14 cellular contexts compared by ENCODE assay signal in the genomic region with DNA sequence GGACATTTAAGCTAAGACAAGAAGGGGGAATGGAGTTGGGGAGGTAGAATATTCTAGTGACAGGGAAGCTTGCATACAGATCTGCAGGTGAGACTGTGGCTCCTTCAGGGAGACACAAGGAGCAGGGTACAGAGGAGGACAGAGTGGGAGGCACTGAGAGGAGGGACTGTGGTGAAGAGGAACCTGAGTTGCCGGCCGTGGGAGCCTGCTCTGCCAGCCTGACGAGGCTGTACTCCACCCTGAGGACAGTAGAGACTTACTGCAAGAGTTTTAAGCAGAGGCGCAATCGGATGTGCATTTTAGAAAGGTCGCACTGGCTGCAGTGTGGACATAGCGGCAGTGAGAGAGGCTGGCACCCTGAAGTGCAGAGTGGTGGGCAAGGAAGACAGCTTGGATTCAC.
A peak's percentile ranks its signal among the peaks of the same experiment; 100 is the strongest.
DNase-seq lines count a peak whose midpoint lies in the region; ATAC-seq and TF ChIP-seq lines count a peak whose summit lies in the region.
"Had no signal": no experiment of that assay in that cellular context is flagged by ENCODE, and none has a peak within 500 bp of the region (broad histone marks: within the 10 kb centered on the region; RNA-seq: fewer than 3 reads in every experiment).

No MANE protein-coding gene starts in this region.

- no peaks in the 10 kb centered on the region for H3K9me3 Mint-ChIP-seq in stimulated activated memory B cell treated with anti-CD40 and anti-IgM and Interleukin-4, amounts not matched to agents 10 μg/mL and 1 μg/mL and 100 μg/mL, for 72 hours
- H3K9me3 Mint-ChIP-seq: CD4-positive, alpha-beta memory T cell; GM23338; IgD-negative memory B cell had no signal

- dilution Hi-C loops in IMR-90 (cut with HindIII; ENCODE audit: low sequenced_read_pairs, unreplicated experiment) = no loop called here

- BruUV-seq in IMR-90 (replicated peaks; lab: Mats Ljungman, UMichigan) = no TSS peak

- H3K36me3 Mint-ChIP-seq in stimulated activated memory B cell treated with anti-CD40 and anti-IgM and Interleukin-4, amounts not matched to agents 10 μg/mL and 1 μg/mL and 100 μg/mL, for 72 hours = no peaks in the 10 kb centered on the region
- H3K36me3 Mint-ChIP-seq: CD4-positive, alpha-beta memory T cell; IgD-negative memory B cell had no signal

- peak overlapping the region; percentile 49; the same call in 2 of the 3 replicates for H2BK15ac ChIP-seq in IMR-90 (ENCODE audit: low read depth, low read length)

- H3K79me1 ChIP-seq in IMR-90 (ENCODE audit: low read depth in 1 of 2, low read length in 2 of 2) = peaks cover 20 to 45% of the 10 kb centered on the region in 2 experiments

- no peak overlapping the region for H3K56ac ChIP-seq in IMR-90 (ENCODE audit: extremely low read depth, insufficient read depth, low read length)

- H2AK9ac ChIP-seq in IMR-90 (replicated peaks; ENCODE audit: low read depth, low read length, poor library complexity) = no peak overlapping the region

- peak overlapping the region; percentile 34 for H3K14ac ChIP-seq in IMR-90 (replicated peaks; ENCODE audit: low read depth, low read length)

- H3K27me3 ChIP-seq in IMR-90 (ENCODE audit: control insufficient read depth, insufficient read depth, low read length) (no peaks in the 10 kb centered on the region), hepatocyte (no peaks in the 10 kb centered on the region), vagina (no peaks in the 10 kb centered on the region)
- H3K27me3 ChIP-seq: BLaER1 treated with 17β-estradiol and CSF1 and Interleukin-3, amounts not matched to agents 10 nM and 100 nM had no signal

- H3K4me3 Mint-ChIP-seq in stimulated activated memory B cell treated with anti-CD40 and anti-IgM and Interleukin-4, amounts not matched to agents 10 μg/mL and 1 μg/mL and 100 μg/mL, for 72 hours = no peak overlapping the region
- H3K4me3 Mint-ChIP-seq: CD4-positive, alpha-beta memory T cell; GM23338; IgD-negative memory B cell had no signal

- TF ChIP-seq POLR2A in IMR-90 (IDR thresholded peaks at IDR 0.05; ENCODE audit: low read depth, low read length) (no peak), vagina (IDR thresholded peaks at IDR 0.05) (no peak)

- no peak overlapping the region for H2AFZ ChIP-seq in IMR-90 (replicated peaks; ENCODE audit: low read length, poor library complexity)
- H2AFZ ChIP-seq in hepatocyte = no peak overlapping the region
- H2AFZ ChIP-seq: GM23338 had no signal

- intact Hi-C loops in IMR-90 (cut with micrococcal nuclease) = loop anchor here (5.0 kb wide), 1 partner anchor 106 kb away; no protein-coding TSS in a partner anchor
- intact Hi-C loops in vagina (cut with DNase I) = no loop called here

- H3K36me3 ChIP-seq in IMR-90 (ENCODE audit: control insufficient read depth, insufficient read depth, low read length) = peaks cover 44% of the 10 kb centered on the region
- H3K36me3 ChIP-seq in hepatocyte (replicated peaks; ENCODE audit: insufficient read depth, low read depth) = no peaks in the 10 kb centered on the region
- H3K36me3 ChIP-seq in vagina = no peaks in the 10 kb centered on the region
- H3K36me3 ChIP-seq: BLaER1 treated with 17β-estradiol and CSF1 and Interleukin-3, amounts not matched to agents 10 nM and 100 nM had no signal

- no peaks in the 10 kb centered on the region for H3K9me3 ChIP-seq in IMR-90 (ENCODE audit: control insufficient read depth, insufficient read depth, low read length)
- H3K9me3 ChIP-seq in hepatocyte (ENCODE audit: low read depth) = no peaks in the 10 kb centered on the region
- H3K9me3 ChIP-seq in vagina = no peaks in the 10 kb centered on the region
- H3K9me3 ChIP-seq: BLaER1 treated with 17β-estradiol and CSF1 and Interleukin-3, amounts not matched to agents 10 nM and 100 nM had no signal

- 94% methylated on average over 5 of the region's 7 CpGs; no CpG with 5 or more reads in 1 of the 2 experiments for WGBS in IMR-90 (ENCODE audit: extremely low coverage in 2 of 2, insufficient read length in 1 of 2), 2 experiments
- WGBS in hepatocyte (ENCODE audit: low lambda C conversion rate, missing lambda C conversion rate) = 84% methylated on average over 7 of the region's 7 CpGs

- H4K91ac ChIP-seq in IMR-90 (ENCODE audit: insufficient read depth, low read depth, low read length) = peak overlapping the region; percentile 70

- CTCF ChIA-PET in IMR-90 (lab: Yijun Ruan, JAX) = no interaction called here

- H4K5ac ChIP-seq in IMR-90 (ENCODE audit: low read depth, low read length) = peak overlapping the region; percentile 47

- no peak overlapping the region for H3K27ac Mint-ChIP-seq in stimulated activated memory B cell treated with anti-CD40 and anti-IgM and Interleukin-4, amounts not matched to agents 10 μg/mL and 1 μg/mL and 100 μg/mL, for 72 hours
- H3K27ac Mint-ChIP-seq: CD4-positive, alpha-beta memory T cell; GM23338; IgD-negative memory B cell had no signal

- H3K4me2 ChIP-seq in IMR-90 (ENCODE audit: low read depth, low read length) (no peak overlapping the region), hepatocyte (no peak overlapping the region)
- H3K4me2 ChIP-seq: GM23338 had no signal

- H2AK5ac ChIP-seq in IMR-90 (ENCODE audit: low read depth, low read length) = peak overlapping the region; percentile 52; the same call in 1 of the 2 replicates

- H2BK20ac ChIP-seq in IMR-90 (ENCODE audit: low read depth, low read length) = 0 out of 2 replicates have a peak overlapping the region, but pooled peaks have one; percentile 60

- H3K27ac ChIP-seq in IMR-90 (ENCODE audit: insufficient read depth, low read length) (no peak overlapping the region), hepatocyte (peak overlapping the region; percentile 63), vagina (peak overlapping the region; percentile 82)
- H3K27ac ChIP-seq: BLaER1 treated with 17β-estradiol and CSF1 and Interleukin-3, amounts not matched to agents 10 nM and 100 nM had no signal

- H3K23ac ChIP-seq in IMR-90 (ENCODE audit: low read depth, low read length) = peak overlapping the region; percentile 17; the same call in 1 of the 2 replicates

- H3K4me3 ChIP-seq in IMR-90 (ENCODE audit: insufficient read depth, low read depth, low read length) (no peak overlapping the region), hepatocyte (no peak overlapping the region), vagina (no peak overlapping the region)
- H3K4me3 ChIP-seq: BLaER1 treated with 17β-estradiol and CSF1 and Interleukin-3, amounts not matched to agents 10 nM and 100 nM; GM23338 had no signal

- H4K20me1 ChIP-seq in IMR-90 (ENCODE audit: insufficient read depth, low read length) = no peaks in the 10 kb centered on the region
- H4K20me1 ChIP-seq in hepatocyte (ENCODE audit: insufficient read depth, poor library complexity, severe bottlenecking) = no peaks in the 10 kb centered on the region
- H4K20me1 ChIP-seq: BLaER1 treated with 17β-estradiol and CSF1 and Interleukin-3, amounts not matched to agents 10 nM and 100 nM had no signal

- TF ChIP-seq RAD21 in IMR-90 (IDR thresholded peaks at IDR 0.05; ENCODE audit: low read length) = no peak

- H3K9me2 ChIP-seq in hepatocyte (replicated peaks; ENCODE audit: insufficient read depth) = no peaks in the 10 kb centered on the region

- H2BK120ac ChIP-seq in IMR-90 (ENCODE audit: low read depth, low read length) = peak overlapping the region; percentile 72

- no peak for DNase-seq in IMR-90
- no peak for DNase-seq in hepatocyte (ENCODE audit: low spot score)
- DNase-seq in vagina (ENCODE audit: extremely low spot score in 2 of 2) = no peak
- no peak for DNase-seq in inferior parietal cortex (ENCODE audit: extremely low spot score)
- DNase-seq in NCI-H1092 treated with DMSO at 0.1 percent for 48 hours (lab: John Stamatoyannopoulos, UW) = no peak
- DNase-seq: ACHN; CD4-positive, alpha-beta memory T cell; DMS79; H7 had no signal

- ATAC-seq in IMR-90 (ENCODE audit: low read depth) = no peak
- peak; percentile 31 for ATAC-seq in stimulated activated memory B cell treated with anti-CD40 and anti-IgM and Interleukin-4, amounts not matched to agents 10 μg/mL and 1 μg/mL and 100 μg/mL, for 72 hours
- ATAC-seq in HG02763 (IDR thresholded peaks at IDR 0.05; ENCODE audit: unreplicated experiment) = no peak
- ATAC-seq: GM23338 had no signal

- H2BK5ac ChIP-seq in IMR-90 (ENCODE audit: low read depth, low read length, poor library complexity, severe bottlenecking) = peak overlapping the region; percentile 70

- no peaks in the 10 kb centered on the region for H3K79me2 ChIP-seq in hepatocyte

- POLR2A ChIA-PET in IMR-90 (lab: Charles Lee; ENCODE audit: unreplicated experiment) = no interaction called here

- H3K9ac ChIP-seq in IMR-90 (ENCODE audit: low read depth, low read length) = no peak overlapping the region
- H3K9ac ChIP-seq: BLaER1 treated with 17β-estradiol and CSF1 and Interleukin-3, amounts not matched to agents 10 nM and 100 nM had no signal

- peak overlapping the region; percentile 73 for H3K4ac ChIP-seq in IMR-90 (ENCODE audit: low read depth, low read length)

- peak overlapping the region; percentile 37 to 65; a peak in 2 of 4 replicates for H4K8ac ChIP-seq in IMR-90 (ENCODE audit: low read depth in 2 of 2, low read length in 2 of 2)

- peaks cover 19% of the 10 kb centered on the region for H3K9me1 ChIP-seq in IMR-90 (ENCODE audit: insufficient read depth, low read length)

- H3K4me1 Mint-ChIP-seq in stimulated activated memory B cell treated with anti-CD40 and anti-IgM and Interleukin-4, amounts not matched to agents 10 μg/mL and 1 μg/mL and 100 μg/mL, for 72 hours = no peaks in the 10 kb centered on the region
- H3K4me1 Mint-ChIP-seq: CD4-positive, alpha-beta memory T cell; GM23338; IgD-negative memory B cell had no signal

- H3K27me3 Mint-ChIP-seq in stimulated activated memory B cell treated with anti-CD40 and anti-IgM and Interleukin-4, amounts not matched to agents 10 μg/mL and 1 μg/mL and 100 μg/mL, for 72 hours = peaks cover 10% of the 10 kb centered on the region

- peaks cover 23% of the 10 kb centered on the region for H3K4me1 ChIP-seq in IMR-90 (ENCODE audit: control insufficient read depth, insufficient read depth, low read length)
- peaks cover 16% of the 10 kb centered on the region for H3K4me1 ChIP-seq in hepatocyte (ENCODE audit: insufficient read depth)
- H3K4me1 ChIP-seq in vagina = peaks cover 48% of the 10 kb centered on the region

- in situ Hi-C loops in IMR-90 (cut with MboI; ENCODE audit: low sequenced_read_pairs) = no loop called here

- TF ChIP-seq CTCF in IMR-90 (conservative IDR thresholded peaks at IDR 0.05; ENCODE audit: low read depth, low read length) (no peak), hepatocyte (IDR thresholded peaks at IDR 0.05; ENCODE audit: poor library complexity) (no peak), vagina (IDR thresholded peaks at IDR 0.05) (no peak)

- H3K18ac ChIP-seq in IMR-90 (ENCODE audit: low read depth, low read length) = peak overlapping the region; percentile 85

TF ChIP-seq in IMR-90, 13 proteins besides CTCF, POLR2A, EP300 and RAD21 (continues in another document):
- TF ChIP-seq, protein P1, sequence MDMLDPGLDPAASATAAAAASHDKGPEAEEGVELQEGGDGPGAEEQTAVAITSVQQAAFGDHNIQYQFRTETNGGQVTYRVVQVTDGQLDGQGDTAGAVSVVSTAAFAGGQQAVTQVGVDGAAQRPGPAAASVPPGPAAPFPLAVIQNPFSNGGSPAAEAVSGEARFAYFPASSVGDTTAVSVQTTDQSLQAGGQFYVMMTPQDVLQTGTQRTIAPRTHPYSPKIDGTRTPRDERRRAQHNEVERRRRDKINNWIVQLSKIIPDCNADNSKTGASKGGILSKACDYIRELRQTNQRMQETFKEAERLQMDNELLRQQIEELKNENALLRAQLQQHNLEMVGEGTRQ (IDR thresholded peaks at IDR 0.05; ENCODE audit: low read depth, low read length) = no peak
- no peak for TF ChIP-seq CEBPB (IDR thresholded peaks at IDR 0.05; ENCODE audit: low read depth, low read length)
